In genomic region chr5:56717253-56717987, GRCh38 we compare ENCODE assay signal across 19 cellular contexts.
DNase-seq lines count a peak whose midpoint lies in the region; ATAC-seq and TF ChIP-seq lines count a peak whose summit lies in the region.
"Had no signal": no experiment of that assay in that cellular context is flagged by ENCODE, and none has a peak within 500 bp of the region (broad histone marks: within the 10 kb centered on the region; RNA-seq: fewer than 3 reads in every experiment).

No MANE protein-coding gene starts in this region.

- DNase-seq in CD14-positive monocyte (ENCODE audit: low spot score), result no peak
- DNase-seq in RWPE2 (ENCODE audit: low spot score), result no peak
- no peak for DNase-seq in omental fat pad (ENCODE audit: low spot score)
- no peak for DNase-seq in GM19240 (ENCODE audit: insufficient read length, low spot score)
- DNase-seq in activated CD8-positive, alpha-beta memory T cell treated with anti-CD3 and anti-CD28 coated beads, Interleukin-2, amount 50 U/mL, for 4 hours, result no peak
- DNase-seq: activated CD4-positive, CD25-positive, alpha-beta regulatory T cell; CD8-positive, alpha-beta T cell; islet precursor cell; KBM-7; NCI-H1436; NCI-H524 treated with DMSO at 0.1 percent for 48 hours had no signal

- WGBS in esophagus, 2 donors, result 40 to 63% methylated on average over 11 of the region's 11 CpGs

- H3K4me3 ChIP-seq in RWPE2 (ENCODE audit: severe bottlenecking), result no peak overlapping the region
- peak overlapping the region in 1 of 2 donors; percentile 34 for H3K4me3 ChIP-seq in esophagus (ENCODE audit: low read depth in 1 of 2, low read length in 2 of 2)

- H3K27me3 Mint-ChIP-seq in CD14-positive monocyte (ENCODE audit: low read depth in 3 of 3), result peaks cover 0 to 1% (median 0%) of the 10 kb centered on the region in 3 donors

- H3K27ac Mint-ChIP-seq in CD14-positive monocyte, result peak overlapping the region in 4 of 7 donors; percentile 42 to 78 (median 50)
- H3K27ac Mint-ChIP-seq: activated naive CD4-positive, alpha-beta T cell treated with anti-CD3 and anti-CD28 coated beads, Interleukin-2, amount 50 U/mL, for 72 hours; CD8-positive, alpha-beta T cell; progenitor cell of endocrine pancreas had no signal

- H3K9me3 Mint-ChIP-seq in CD14-positive monocyte, result no peaks in the 10 kb centered on the region
- H3K9me3 Mint-ChIP-seq: activated naive CD4-positive, alpha-beta T cell treated with anti-CD3 and anti-CD28 coated beads, Interleukin-2, amount 50 U/mL, for 72 hours; CD8-positive, alpha-beta T cell; central memory CD8-positive, alpha-beta T cell had no signal

- H3K4me1 ChIP-seq in RWPE2 (ENCODE audit: insufficient read depth, poor library complexity, severe bottlenecking) (peaks cover 9% of the 10 kb centered on the region), esophagus (ENCODE audit: control insufficient read depth in 2 of 2, insufficient read depth in 2 of 2, low read length in 1 of 2) (no peaks in the 10 kb centered on the region)

- H3K36me3 ChIP-seq in RWPE2 (ENCODE audit: low read depth) (no peaks in the 10 kb centered on the region), esophagus (ENCODE audit: control insufficient read depth in 2 of 2, insufficient read depth in 2 of 2, low read length in 1 of 2) (no peaks in the 10 kb centered on the region)
- H3K36me3 ChIP-seq: upper lobe of left lung had no signal

- intact Hi-C loops in CD14-positive monocyte (cut with micrococcal nuclease), result no loop called here

- peaks cover 9% of the 10 kb centered on the region for H3K4me1 Mint-ChIP-seq in CD14-positive monocyte
- H3K4me1 Mint-ChIP-seq: central memory CD8-positive, alpha-beta T cell had no signal

- H3K4me3 Mint-ChIP-seq in CD14-positive monocyte, result peak overlapping the region in 1 of 2 donors; percentile 4
- H3K4me3 Mint-ChIP-seq: CD8-positive, alpha-beta T cell; central memory CD8-positive, alpha-beta T cell had no signal

- TF ChIP-seq CTCF in CD14-positive monocyte (IDR thresholded peaks at IDR 0.05) (no peak), RWPE2 (IDR thresholded peaks at IDR 0.05; ENCODE audit: poor library complexity, severe bottlenecking) (no peak), omental fat pad (IDR thresholded peaks at IDR 0.05) (no peak)

- peak; percentile 64 for ATAC-seq in RWPE2 (ENCODE audit: low read depth)
- peak; percentile 68 for ATAC-seq in omental fat pad (ENCODE audit: low FRiP score)
- no peak for ATAC-seq in HG03135 (IDR thresholded peaks at IDR 0.05; ENCODE audit: unreplicated experiment)
- no peak for ATAC-seq in HG02678 (IDR thresholded peaks at IDR 0.05; ENCODE audit: unreplicated experiment)
- ATAC-seq: activated naive CD4-positive, alpha-beta T cell treated with anti-CD3 and anti-CD28 coated beads, Interleukin-2, amount 50 U/mL, for 72 hours; CD8-positive, alpha-beta T cell; Panc1 had no signal

- H3K27me3 ChIP-seq in RWPE2 (ENCODE audit: insufficient read depth, poor library complexity, severe bottlenecking) (no peaks in the 10 kb centered on the region), esophagus (ENCODE audit: control insufficient read depth in 1 of 2, insufficient read depth in 2 of 2, low read length in 2 of 2) (no peaks in the 10 kb centered on the region)
- H3K27me3 ChIP-seq: upper lobe of left lung had no signal

- H3K36me3 Mint-ChIP-seq in CD14-positive monocyte, result no peaks in the 10 kb centered on the region
- H3K36me3 Mint-ChIP-seq: activated naive CD4-positive, alpha-beta T cell treated with anti-CD3 and anti-CD28 coated beads, Interleukin-2, amount 50 U/mL, for 72 hours; CD8-positive, alpha-beta T cell had no signal

- no peaks in the 10 kb centered on the region for H3K9me3 ChIP-seq in RWPE2 (ENCODE audit: severe bottlenecking)
- no peaks in the 10 kb centered on the region for H3K9me3 ChIP-seq in esophagus (ENCODE audit: control insufficient read depth in 2 of 2, insufficient read depth in 1 of 2, low read depth in 1 of 2, low read length in 1 of 2)
- H3K9me3 ChIP-seq: upper lobe of left lung had no signal

- H3K27ac ChIP-seq in RWPE2 (ENCODE audit: poor library complexity, severe bottlenecking), result no peak overlapping the region
- peak overlapping the region; percentile 86 to 95 for H3K27ac ChIP-seq in esophagus (ENCODE audit: low read depth in 2 of 2, low read length in 1 of 2)
- H3K27ac ChIP-seq: upper lobe of left lung had no signal

Comparison
In these comparisons a context has a peak if more than half of its experiments do, and no peak if none do; other contexts are left out.
1. ATAC-seq: peak in RWPE2 (single experiment) and omental fat pad (single experiment); none in HG03135 (single experiment) and HG02678 (single experiment).